ENCODE assay signal across 1 cellular context in genomic region chr2:106596844-106597243, GRCh38.
TF ChIP-seq lines count a peak whose summit lies in the region.

No MANE protein-coding gene starts in this region.

TF ChIP-seq in IMR-90, 13 proteins besides CTCF, POLR2A, EP300 and RAD21:
- TF ChIP-seq NFE2L2 (IDR thresholded peaks at IDR 0.05; ENCODE audit: low read depth, low read length) (no peak), MXI1 (IDR thresholded peaks at IDR 0.05; ENCODE audit: borderline replicate concordance, low read depth, low read length) (no peak), CHD1 (IDR thresholded peaks at IDR 0.05; ENCODE audit: low read depth, low read length) (no peak), RCOR1 (IDR thresholded peaks at IDR 0.05; ENCODE audit: insufficient replicate concordance, low read length) (no peak), SMC3 (IDR thresholded peaks at IDR 0.05; ENCODE audit: low read depth, low read length) (no peak), USF2 (IDR thresholded peaks at IDR 0.05; ENCODE audit: low read depth, low read length) (no peak), MAFK (IDR thresholded peaks at IDR 0.05; ENCODE audit: low read depth, low read length) (no peak), FOS (IDR thresholded peaks at IDR 0.05; ENCODE audit: low read depth, low read length) (no peak), CEBPB (IDR thresholded peaks at IDR 0.05; ENCODE audit: low read depth, low read length) (no peak), RFX5 (IDR thresholded peaks at IDR 0.05; ENCODE audit: low read depth, low read length) (no peak), BHLHE40 (IDR thresholded peaks at IDR 0.05; ENCODE audit: low read depth, low read length) (no peak), ELK1 (IDR thresholded peaks at IDR 0.05; ENCODE audit: borderline replicate concordance, low read depth, low read length) (no peak), MAZ (IDR thresholded peaks at IDR 0.05; ENCODE audit: borderline replicate concordance, low read depth, low read length) (no peak)
TF ChIP-seq in IMR-90: peak in this region for 0.
